In genomic region chr1:28507646-28508434, GRCh38 we compare ENCODE assay signal across 8 cellular contexts. TPM values are rescaled to one million over a fixed set of nuclear protein-coding genes. Genes with fewer than 3 reads are reported as not detected.
A peak's percentile ranks its signal among the peaks of the same experiment; 100 is the strongest.
DNase-seq lines count a peak whose midpoint lies in the region; ATAC-seq, FAIRE-seq and TF ChIP-seq lines count a peak whose summit lies in the region.

No MANE protein-coding gene starts in this region.

- H3K27me3 ChIP-seq in RWPE2 (ENCODE audit: insufficient read depth, poor library complexity, severe bottlenecking) = no peaks in the 10 kb centered on the region

- TF ChIP-seq CTCF in RWPE2 (IDR thresholded peaks at IDR 0.05; ENCODE audit: poor library complexity, severe bottlenecking) (no peak), retinal pigment epithelial cell (conservative IDR thresholded peaks at IDR 0.05; ENCODE audit: low read depth, low read length) (no peak), D721Med (IDR thresholded peaks at IDR 0.05; ENCODE audit: insufficient read depth, missing control alignments) (no peak)

- H3K4me1 ChIP-seq in RWPE2 (ENCODE audit: insufficient read depth, poor library complexity, severe bottlenecking) = peaks cover 23% of the 10 kb centered on the region

- TF ChIP-seq POLR2A in GM12891 (IDR thresholded peaks at IDR 0.05; ENCODE audit: low read depth, low read length) = no peak; the same call in 1 of the 2 replicates

- H3K4me3 ChIP-seq in RWPE2 (ENCODE audit: severe bottlenecking) (peak overlapping the region; percentile 67), retinal pigment epithelial cell (ENCODE audit: low read length) (peak overlapping the region; percentile 81)

- no peak for DNase-seq in GM12891 (ENCODE audit: insufficient read length, low spot score)
- no peak for DNase-seq in RWPE2 (ENCODE audit: low spot score)
- no peak for DNase-seq in epithelial cell of prostate (ENCODE audit: low read depth, low spot score)
- DNase-seq in retinal pigment epithelial cell (ENCODE audit: low read depth) = no peak
- DNase-seq in D721Med (ENCODE audit: insufficient read length, low spot score) = no peak
- no peak for DNase-seq in COLO668 (lab: John Stamatoyannopoulos, UW; ENCODE audit: unreplicated experiment)

- peaks cover 68% of the 10 kb centered on the region for H3K36me3 ChIP-seq in RWPE2 (ENCODE audit: low read depth)

- no peaks in the 10 kb centered on the region for H3K9me3 ChIP-seq in RWPE2 (ENCODE audit: severe bottlenecking)

- ATAC-seq in RWPE2 (ENCODE audit: low read depth) = no peak
- no peak for ATAC-seq in HG03045 (IDR thresholded peaks at IDR 0.05; ENCODE audit: unreplicated experiment)
- no peak for ATAC-seq in HG03469 (IDR thresholded peaks at IDR 0.05; ENCODE audit: unreplicated experiment)

- FAIRE-seq in GM12891 (lab: Jason Lieb, UNC) (no peak), D721Med (lab: Jason Lieb, UNC) (no peak)

- H3K27ac ChIP-seq in RWPE2 (ENCODE audit: poor library complexity, severe bottlenecking) (peak overlapping the region; percentile 99), epithelial cell of prostate (peak overlapping the region; percentile 98)

TF ChIP-seq in GM12891, 5 proteins besides CTCF, POLR2A, EP300 and RAD21:
- TF ChIP-seq POLR2AphosphoS5 (IDR thresholded peaks at IDR 0.05; ENCODE audit: low read depth, low read length) = peak; percentile 55
- no peak for TF ChIP-seq PAX5 (IDR thresholded peaks at IDR 0.05; ENCODE audit: insufficient read depth, low read length, severe bottlenecking)

RNA-seq across cellular contexts. Expression of gene RCC1, which starts 2.0 kb away (rescaled TPM):
- 32.9 TPM for polyA plus RNA-seq in GM12891 (2012; ENCODE audit: low read depth, missing spikeins)

RNA-seq across cellular contexts. Expression of gene TRNAU1AP, which starts 45.0 kb away (rescaled TPM):
- 20.8 TPM for polyA plus RNA-seq in GM12891 (2012; ENCODE audit: low read depth, missing spikeins)
